In genomic region chr16:68005786-68006286, GRCh38 we compare ENCODE assay signal across 1 cellular context.
TF ChIP-seq lines count a peak whose summit lies in the region.

No MANE protein-coding gene starts in this region.

TF ChIP-seq in GM12878, 131 proteins besides CTCF, POLR2A, EP300 and RAD21:
- TF ChIP-seq ESRRA (IDR thresholded peaks at IDR 0.05; ENCODE audit: low read length): no peak
- TF ChIP-seq IRF4 (IDR thresholded peaks at IDR 0.05; ENCODE audit: low read depth, low read length): no peak
- TF ChIP-seq CREM (IDR thresholded peaks at IDR 0.05; ENCODE audit: low read depth): no peak
- no peak for TF ChIP-seq SMC3 (IDR thresholded peaks at IDR 0.05; ENCODE audit: borderline replicate concordance, low read length)
- TF ChIP-seq PRDM15 (CRISPR knock-in tag; IDR thresholded peaks at IDR 0.05): no peak
- TF ChIP-seq CBFB (IDR thresholded peaks at IDR 0.05; ENCODE audit: low read depth): no peak
- no peak for TF ChIP-seq NR2C1 (IDR thresholded peaks at IDR 0.05)
- no peak for TF ChIP-seq BCL3 (IDR thresholded peaks at IDR 0.05; ENCODE audit: borderline replicate concordance, insufficient read depth, low read depth, low read length, poor library complexity, severe bottlenecking)
- TF ChIP-seq NKRF (conservative IDR thresholded peaks at IDR 0.05): no peak
- no peak for TF ChIP-seq TARDBP (IDR thresholded peaks at IDR 0.05; ENCODE audit: borderline replicate concordance)
- TF ChIP-seq HDAC6 (IDR thresholded peaks at IDR 0.05; ENCODE audit: unreplicated experiment): no peak
- no peak for TF ChIP-seq SIX5 (IDR thresholded peaks at IDR 0.05; ENCODE audit: low read depth, low read length, severe bottlenecking)
- TF ChIP-seq MYC (IDR thresholded peaks at IDR 0.05; ENCODE audit: insufficient read depth, insufficient read length, insufficient replicate concordance, low read length, severe bottlenecking): no peak
- TF ChIP-seq E4F1 (IDR thresholded peaks at IDR 0.05; ENCODE audit: borderline replicate concordance, partially characterized antibody): no peak
- TF ChIP-seq HDAC2 (IDR thresholded peaks at IDR 0.05): no peak
- no peak for TF ChIP-seq ZNF687 (IDR thresholded peaks at IDR 0.05)
- no peak for TF ChIP-seq LARP7 (IDR thresholded peaks at IDR 0.05)
- TF ChIP-seq YY1 (IDR thresholded peaks at IDR 0.05; ENCODE audit: low read depth, low read length): no peak
